ENCODE assay signal across 11 cellular contexts in genomic region chr9:131670247-131670681, GRCh38.
DNase-seq lines count a peak whose midpoint lies in the region; ATAC-seq and TF ChIP-seq lines count a peak whose summit lies in the region.
"Had no signal": no experiment of that assay in that cellular context is flagged by ENCODE, and none has a peak within 500 bp of the region (broad histone marks: within the 10 kb centered on the region; RNA-seq: fewer than 3 reads in every experiment).

No MANE protein-coding gene starts in this region.

- no peaks in the 10 kb centered on the region for H3K9me3 ChIP-seq in SU-DHL-6 (ENCODE audit: insufficient read depth, low read length)
- H3K9me3 ChIP-seq in Karpas-422 (ENCODE audit: low read length), result no peaks in the 10 kb centered on the region

- intact Hi-C loops in CD14-positive monocyte (cut with micrococcal nuclease), result no loop called here

- TF ChIP-seq CTCF in CD14-positive monocyte (IDR thresholded peaks at IDR 0.05), result no peak
- no peak for TF ChIP-seq CTCF in SU-DHL-6 (IDR thresholded peaks at IDR 0.05; ENCODE audit: insufficient read depth, low read length, poor library complexity, severe bottlenecking)
- no peak for TF ChIP-seq CTCF in omental fat pad (IDR thresholded peaks at IDR 0.05)

- no peaks in the 10 kb centered on the region for H3K9me3 Mint-ChIP-seq in CD14-positive monocyte

- peaks cover 4% of the 10 kb centered on the region; the same call in 1 of the 2 replicates for H3K4me1 ChIP-seq in Karpas-422 (ENCODE audit: low read length)

- H3K4me3 ChIP-seq in SU-DHL-6 (ENCODE audit: insufficient read depth, low read length, poor library complexity, severe bottlenecking) (no peak overlapping the region), Karpas-422 (ENCODE audit: low read length) (no peak overlapping the region), H7 (ENCODE audit: insufficient read depth, low read depth, low read length) (no peak overlapping the region)

- H4K20me1 ChIP-seq in SU-DHL-6 (ENCODE audit: low read depth, low read length) (no peaks in the 10 kb centered on the region), Karpas-422 (ENCODE audit: insufficient read depth, low read depth, low read length) (peaks cover 64% of the 10 kb centered on the region)

- H3K4me3 Mint-ChIP-seq in CD14-positive monocyte, result no peak overlapping the region

- ATAC-seq in omental fat pad (ENCODE audit: low FRiP score), result peak; percentile 3
- no peak for ATAC-seq in GM21447 (IDR thresholded peaks at IDR 0.05; ENCODE audit: unreplicated experiment)

- H2AFZ ChIP-seq in SU-DHL-6 (ENCODE audit: low read depth, low read length, severe bottlenecking) (no peak overlapping the region), Karpas-422 (ENCODE audit: low read length) (no peak overlapping the region)

- H3K27me3 ChIP-seq in SU-DHL-6 (ENCODE audit: low read length) (no peaks in the 10 kb centered on the region), Karpas-422 (ENCODE audit: low read length) (no peaks in the 10 kb centered on the region), H7 (ENCODE audit: control insufficient read depth, insufficient read depth, low read length) (no peaks in the 10 kb centered on the region)

- peaks cover 7% of the 10 kb centered on the region; the same call in 1 of the 2 replicates for H3F3A ChIP-seq in SU-DHL-6 (ENCODE audit: insufficient read depth)

- peaks cover 32 to 43% of the 10 kb centered on the region in 2 donors for H3K36me3 Mint-ChIP-seq in CD14-positive monocyte

- H3K36me3 ChIP-seq in SU-DHL-6 (ENCODE audit: low read length) (no peaks in the 10 kb centered on the region), Karpas-422 (ENCODE audit: insufficient read depth, low read length) (no peaks in the 10 kb centered on the region), H7 (replicated peaks; ENCODE audit: control insufficient read depth, insufficient read depth, low read length) (no peaks in the 10 kb centered on the region; the same call in 1 of the 2 replicates)
- H3K36me3 ChIP-seq: WERI-Rb-1 had no signal

- DNase-seq in CD14-positive monocyte (ENCODE audit: low spot score) (peak; percentile 59), germinal center (ENCODE audit: low spot score) (peak; percentile 47), omental fat pad (ENCODE audit: low spot score) (no peak), Karpas-422 (no peak), GM19238 (ENCODE audit: insufficient read length, low spot score) (no peak), H7 (no peak)
- DNase-seq: kidney glomerular epithelial cell, NCI-H510A treated with DMSO at 0.1 percent for 48 hours, WERI-Rb-1 had no signal

- H3K27ac Mint-ChIP-seq in CD14-positive monocyte, result peak overlapping the region in 6 of 7 donors; percentile 21 to 94 (median 74)

- H3K9me2 ChIP-seq in SU-DHL-6 (replicated peaks; ENCODE audit: insufficient read depth, low read length), result no peaks in the 10 kb centered on the region
- H3K9me2 ChIP-seq in Karpas-422 (replicated peaks; ENCODE audit: insufficient read depth, low read length), result no peaks in the 10 kb centered on the region

- H3K27ac ChIP-seq in SU-DHL-6 (ENCODE audit: low read depth, low read length) (peak overlapping the region; percentile 69), Karpas-422 (ENCODE audit: low read length) (no peak overlapping the region)
- H3K27ac ChIP-seq: WERI-Rb-1 had no signal

- H3K79me2 ChIP-seq in SU-DHL-6 (ENCODE audit: insufficient read depth, low read length), result peaks cover 100% of the 10 kb centered on the region
- H3K79me2 ChIP-seq in Karpas-422 (ENCODE audit: low read length), result no peaks in the 10 kb centered on the region

- peaks cover 57% of the 10 kb centered on the region for H3K4me1 Mint-ChIP-seq in CD14-positive monocyte

- H3K9ac ChIP-seq in SU-DHL-6 (ENCODE audit: low read length) (peak overlapping the region; percentile 36; the same call in 1 of the 2 replicates), Karpas-422 (ENCODE audit: low read length) (no peak overlapping the region)

- no peaks in the 10 kb centered on the region for H3K27me3 Mint-ChIP-seq in CD14-positive monocyte (ENCODE audit: low read depth in 3 of 3)

- H3K4me2 ChIP-seq in SU-DHL-6 (ENCODE audit: low read depth, low read length, poor library complexity, severe bottlenecking) (peak overlapping the region; percentile 86), Karpas-422 (ENCODE audit: low read depth, low read length, poor library complexity, severe bottlenecking) (no peak overlapping the region)

Comparison
In these comparisons a context has a peak if more than half of its experiments do, and no peak if none do; other contexts are left out.
1. DNase-seq: peak in CD14-positive monocyte (single experiment) and germinal center (single experiment); none in omental fat pad (single experiment), Karpas-422 (single experiment), GM19238 (single experiment) and H7 (single experiment).